10 cellular contexts compared by ENCODE assay signal in the genomic region with DNA sequence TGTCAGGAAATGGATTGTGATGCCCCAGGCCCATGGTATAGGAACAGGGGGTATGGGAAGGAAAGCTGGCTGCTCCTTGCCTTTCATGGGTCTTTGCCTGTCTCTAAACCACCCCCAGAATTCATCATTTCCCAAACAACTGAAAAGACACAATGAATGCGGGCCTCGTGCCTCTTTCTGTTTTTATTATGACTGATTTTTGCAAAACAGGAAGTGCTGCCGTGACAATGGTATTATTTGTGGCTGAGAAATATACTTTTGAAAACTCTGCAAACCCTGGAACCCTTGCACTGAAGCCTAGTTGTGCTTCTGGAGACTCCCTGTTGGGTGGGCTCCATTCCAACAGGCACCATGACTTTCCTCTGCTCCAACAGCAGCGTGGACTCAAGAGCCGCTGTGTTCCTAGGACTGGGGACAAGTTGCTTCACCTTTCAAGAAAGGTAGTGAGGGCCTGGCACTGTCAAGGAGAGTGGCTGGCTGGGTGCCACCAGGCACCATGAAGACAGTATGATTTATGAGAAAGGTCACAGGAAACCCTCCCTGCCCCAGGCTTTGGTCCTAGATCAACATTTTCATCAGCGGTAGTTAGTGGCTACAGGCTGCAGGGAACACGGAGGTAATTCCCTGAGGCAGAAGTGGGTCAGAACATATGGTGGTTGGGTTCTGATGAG. TPM values are rescaled to one million over a fixed set of nuclear protein-coding genes. Genes with fewer than 3 reads are reported as not detected.
A peak's percentile ranks its signal among the peaks of the same experiment; 100 is the strongest.
DNase-seq lines count a peak whose midpoint lies in the region; ATAC-seq and TF ChIP-seq lines count a peak whose summit lies in the region.
"Had no signal": no experiment of that assay in that cellular context is flagged by ENCODE, and none has a peak within 500 bp of the region (broad histone marks: within the 10 kb centered on the region; RNA-seq: fewer than 3 reads in every experiment).

No MANE protein-coding gene starts in this region.

- no peak for ATAC-seq in IMR-90 (ENCODE audit: low read depth)
- peak; percentile 61 for ATAC-seq in stimulated activated effector memory CD8-positive, alpha-beta T cell treated with anti-CD3 and anti-CD28 coated beads, Interleukin-12 subunit alpha, Interleukin-12 subunit beta, amount 100 ng/mL, for 72 hours
- ATAC-seq in HG02973 (IDR thresholded peaks at IDR 0.05; ENCODE audit: unreplicated experiment) = no peak
- no peak for ATAC-seq in HG03025 (IDR thresholded peaks at IDR 0.05; ENCODE audit: low FRiP score, unreplicated experiment)

- WGBS in IMR-90 (ENCODE audit: extremely low coverage in 2 of 2, insufficient read length in 1 of 2), 2 experiments = no CpG with 5 or more reads among the region's 7 CpGs

- no peak overlapping the region for H4K8ac ChIP-seq in IMR-90 (ENCODE audit: low read depth in 2 of 2, low read length in 2 of 2)

- H2AK5ac ChIP-seq in IMR-90 (ENCODE audit: low read depth, low read length) = no peak overlapping the region

- no peaks in the 10 kb centered on the region for H3K9me3 ChIP-seq in IMR-90 (ENCODE audit: control insufficient read depth, insufficient read depth, low read length)
- no peaks in the 10 kb centered on the region for H3K9me3 ChIP-seq in effector memory CD4-positive, alpha-beta T cell (ENCODE audit: control insufficient read depth, low read length)
- H3K9me3 ChIP-seq: SJSA1 had no signal

- peak overlapping the region; percentile 60; the same call in 1 of the 2 replicates for H4K5ac ChIP-seq in IMR-90 (ENCODE audit: low read depth, low read length)

- dilution Hi-C loops in IMR-90 (cut with HindIII; ENCODE audit: low sequenced_read_pairs, unreplicated experiment) = no loop called here

- no peak for TF ChIP-seq POLR2A in IMR-90 (IDR thresholded peaks at IDR 0.05; ENCODE audit: low read depth, low read length)

- H2BK15ac ChIP-seq in IMR-90 (ENCODE audit: low read depth, low read length) = no peak overlapping the region

- no peak overlapping the region for H3K56ac ChIP-seq in IMR-90 (ENCODE audit: extremely low read depth, insufficient read depth, low read length)

- in situ Hi-C loops in IMR-90 (cut with MboI; ENCODE audit: low sequenced_read_pairs) = no loop called here

- H3K14ac ChIP-seq in IMR-90 (replicated peaks; ENCODE audit: low read depth, low read length) = no peak overlapping the region

- no peaks in the 10 kb centered on the region for H3K36me3 ChIP-seq in IMR-90 (ENCODE audit: control insufficient read depth, insufficient read depth, low read length)
- no peaks in the 10 kb centered on the region for H3K36me3 ChIP-seq in effector memory CD4-positive, alpha-beta T cell (ENCODE audit: control insufficient read depth, insufficient read depth, low read length)
- H3K36me3 ChIP-seq: SJSA1 had no signal

- H3K36me3 Mint-ChIP-seq in activated CD4-positive, alpha-beta T cell treated with anti-CD3 and anti-CD28 coated beads, Interleukin-2, amount 10 ng/mL, durations not matched to agents 24 days and 14 days (ENCODE audit: low read depth) = no peaks in the 10 kb centered on the region
- H3K36me3 Mint-ChIP-seq in stimulated activated effector memory CD8-positive, alpha-beta T cell treated with anti-CD3 and anti-CD28 coated beads, Interleukin-12 subunit alpha, Interleukin-12 subunit beta, amount 100 ng/mL, for 72 hours = peaks cover 17% of the 10 kb centered on the region

- peak overlapping the region; percentile 80; the same call in 1 of the 2 replicates for H3K18ac ChIP-seq in IMR-90 (ENCODE audit: low read depth, low read length)

- no peak overlapping the region for H3K23ac ChIP-seq in IMR-90 (ENCODE audit: low read depth, low read length)

- H3K27me3 ChIP-seq in IMR-90 (ENCODE audit: control insufficient read depth, insufficient read depth, low read length) = no peaks in the 10 kb centered on the region; the same call in 1 of the 2 replicates
- no peaks in the 10 kb centered on the region for H3K27me3 ChIP-seq in effector memory CD4-positive, alpha-beta T cell (replicated peaks; ENCODE audit: control insufficient read depth, insufficient read depth, low read length, poor library complexity, severe bottlenecking)
- H3K27me3 ChIP-seq: SJSA1 had no signal

- POLR2A ChIA-PET in IMR-90 (lab: Charles Lee; ENCODE audit: unreplicated experiment) = no interaction called here

- H2BK5ac ChIP-seq in IMR-90 (ENCODE audit: low read depth, low read length, poor library complexity, severe bottlenecking) = no peak overlapping the region

- no peak for TF ChIP-seq CTCF in IMR-90 (conservative IDR thresholded peaks at IDR 0.05; ENCODE audit: low read depth, low read length)

- no peak for DNase-seq in IMR-90
- DNase-seq in activated CD4-positive, alpha-beta T cell treated with anti-CD3 and anti-CD28 coated beads, Interleukin-2, amount 10 ng/mL, durations not matched to agents 24 days and 14 days = peak; percentile 82
- no peak for DNase-seq in effector memory CD4-positive, alpha-beta T cell
- DNase-seq in stimulated activated effector memory CD8-positive, alpha-beta T cell treated with anti-CD3 and anti-CD28 coated beads, Interleukin-12 subunit alpha, Interleukin-12 subunit beta, amount 100 ng/mL, for 72 hours (ENCODE audit: low spot score in 2 of 2) = peak; percentile 25 to 78
- no peak for DNase-seq in DMS114 treated with DMSO at 0.1 percent for 48 hours (lab: John Stamatoyannopoulos, UW; ENCODE audit: unreplicated experiment)
- no peak for DNase-seq in NCI-H1105 (lab: John Stamatoyannopoulos, UW)
- DNase-seq: glutamatergic neuron had no signal

- H3K4ac ChIP-seq in IMR-90 (ENCODE audit: low read depth, low read length) = no peak overlapping the region

- H2BK20ac ChIP-seq in IMR-90 (ENCODE audit: low read depth, low read length) = no peak overlapping the region

- peak overlapping the region; percentile 94 for H3K27ac Mint-ChIP-seq in activated CD4-positive, alpha-beta T cell treated with anti-CD3 and anti-CD28 coated beads, Interleukin-2, amount 10 ng/mL, durations not matched to agents 24 days and 14 days
- H3K27ac Mint-ChIP-seq in stimulated activated effector memory CD8-positive, alpha-beta T cell treated with anti-CD3 and anti-CD28 coated beads, Interleukin-12 subunit alpha, Interleukin-12 subunit beta, amount 100 ng/mL, for 72 hours = peak overlapping the region; percentile 92

- peak overlapping the region; percentile 54 for H3K4me3 Mint-ChIP-seq in activated CD4-positive, alpha-beta T cell treated with anti-CD3 and anti-CD28 coated beads, Interleukin-2, amount 10 ng/mL, durations not matched to agents 24 days and 14 days
- H3K4me3 Mint-ChIP-seq in stimulated activated effector memory CD8-positive, alpha-beta T cell treated with anti-CD3 and anti-CD28 coated beads, Interleukin-12 subunit alpha, Interleukin-12 subunit beta, amount 100 ng/mL, for 72 hours = peak overlapping the region; percentile 52

- H3K9me3 Mint-ChIP-seq in activated CD4-positive, alpha-beta T cell treated with anti-CD3 and anti-CD28 coated beads, Interleukin-2, amount 10 ng/mL, durations not matched to agents 24 days and 14 days = no peaks in the 10 kb centered on the region
- H3K9me3 Mint-ChIP-seq in stimulated activated effector memory CD8-positive, alpha-beta T cell treated with anti-CD3 and anti-CD28 coated beads, Interleukin-12 subunit alpha, Interleukin-12 subunit beta, amount 100 ng/mL, for 72 hours = no peaks in the 10 kb centered on the region

- H3K4me3 ChIP-seq in IMR-90 (ENCODE audit: insufficient read depth, low read depth, low read length) = no peak overlapping the region
- no peak overlapping the region for H3K4me3 ChIP-seq in effector memory CD4-positive, alpha-beta T cell (ENCODE audit: insufficient read depth, low read depth, low read length, poor library complexity, severe bottlenecking)
- H3K4me3 ChIP-seq: SJSA1 had no signal

- TF ChIP-seq RAD21 in IMR-90 (IDR thresholded peaks at IDR 0.05; ENCODE audit: low read length) = no peak

- peak overlapping the region; percentile 51; the same call in 1 of the 2 replicates for H3K27ac ChIP-seq in IMR-90 (ENCODE audit: insufficient read depth, low read length)
- peak overlapping the region; percentile 61 for H3K27ac ChIP-seq in effector memory CD4-positive, alpha-beta T cell (ENCODE audit: insufficient read depth, low read length, poor library complexity, severe bottlenecking)
- H3K27ac ChIP-seq: SJSA1 had no signal

- no TSS peak for BruUV-seq in IMR-90 (replicated peaks; lab: Mats Ljungman, UMichigan)

- H3K4me1 Mint-ChIP-seq in activated CD4-positive, alpha-beta T cell treated with anti-CD3 and anti-CD28 coated beads, Interleukin-2, amount 10 ng/mL, durations not matched to agents 24 days and 14 days = peaks cover 46% of the 10 kb centered on the region
- H3K4me1 Mint-ChIP-seq in stimulated activated effector memory CD8-positive, alpha-beta T cell treated with anti-CD3 and anti-CD28 coated beads, Interleukin-12 subunit alpha, Interleukin-12 subunit beta, amount 100 ng/mL, for 72 hours = peaks cover 57% of the 10 kb centered on the region

- H3K4me1 ChIP-seq in IMR-90 (ENCODE audit: control insufficient read depth, insufficient read depth, low read length) = peaks cover 14% of the 10 kb centered on the region; the same call in 1 of the 2 replicates
- H3K4me1 ChIP-seq in effector memory CD4-positive, alpha-beta T cell (ENCODE audit: control insufficient read depth, insufficient read depth, low read length, poor library complexity, severe bottlenecking) = peaks cover 29% of the 10 kb centered on the region

- peak overlapping the region; percentile 26 for H2AK9ac ChIP-seq in IMR-90 (replicated peaks; ENCODE audit: low read depth, low read length, poor library complexity)

- CTCF ChIA-PET in IMR-90 (lab: Yijun Ruan, JAX) = no interaction called here

- H3K27me3 Mint-ChIP-seq in activated CD4-positive, alpha-beta T cell treated with anti-CD3 and anti-CD28 coated beads, Interleukin-2, amount 10 ng/mL, durations not matched to agents 24 days and 14 days = no peaks in the 10 kb centered on the region

- intact Hi-C loops in IMR-90 (cut with micrococcal nuclease) = no loop called here
- intact Hi-C loops in activated CD4-positive, alpha-beta T cell treated with anti-CD3 and anti-CD28 coated beads, Interleukin-2, amount 10 ng/mL, durations not matched to agents 24 days and 14 days (cut with micrococcal nuclease) = no loop called here

- H3K9me1 ChIP-seq in IMR-90 (ENCODE audit: insufficient read depth, low read length) = no peaks in the 10 kb centered on the region; the same call in 1 of the 2 replicates

- no peak overlapping the region for H4K91ac ChIP-seq in IMR-90 (ENCODE audit: insufficient read depth, low read depth, low read length)

- H2BK120ac ChIP-seq in IMR-90 (ENCODE audit: low read depth, low read length) = no peak overlapping the region

- peaks cover 0 to 2% of the 10 kb centered on the region in 2 experiments; a peak in 1 of 4 replicates for H3K79me1 ChIP-seq in IMR-90 (ENCODE audit: low read depth in 1 of 2, low read length in 2 of 2)

- H3K9ac ChIP-seq in IMR-90 (ENCODE audit: low read depth, low read length) = no peak overlapping the region

- no peak overlapping the region for H2AFZ ChIP-seq in IMR-90 (replicated peaks; ENCODE audit: low read length, poor library complexity)

- H4K20me1 ChIP-seq in IMR-90 (ENCODE audit: insufficient read depth, low read length) = no peaks in the 10 kb centered on the region

- H3K4me2 ChIP-seq in IMR-90 (ENCODE audit: low read depth, low read length) = no peak overlapping the region; the same call in 1 of the 2 replicates

RNA-seq across cellular contexts. Expression of a gene that starts 4.8 kb away (rescaled TPM):
- 8.6 and 13.3 TPM in 2 replicates for total RNA-seq in IMR-90 (2012; rRNA removed)
- polyA plus RNA-seq in IMR-90 (2012; rRNA removed) = 7.5 and 8.5 TPM in 2 replicates
- polyA plus RNA-seq in IMR-90 (2012; cell fraction: cytosol; rRNA removed) = 3.9 and 6.8 TPM in 2 replicates
- polyA plus RNA-seq in IMR-90 (2012; cell fraction: nucleus; rRNA removed; ENCODE audit: low replicate concordance) = 13.4 and 17.4 TPM in 2 replicates
- total RNA-seq in activated CD4-positive, alpha-beta T cell treated with anti-CD3 and anti-CD28 coated beads, Interleukin-2, amount 10 ng/mL, durations not matched to agents 24 days and 14 days = 28.1 and 30.1 TPM in 2 replicates

RNA-seq across cellular contexts. Expression of a gene that starts 48.6 kb away (rescaled TPM):
- total RNA-seq in IMR-90 (2012; rRNA removed) = 0.28 and 0.36 TPM in 2 replicates
- 0.30 and 0.36 TPM in 2 replicates for polyA plus RNA-seq in IMR-90 (2012; rRNA removed)
- 0.06 and 0.12 TPM in 2 replicates for polyA plus RNA-seq in IMR-90 (2012; cell fraction: cytosol; rRNA removed)
- 0.05 and 0.48 TPM in 2 replicates for polyA plus RNA-seq in IMR-90 (2012; cell fraction: nucleus; rRNA removed; ENCODE audit: low replicate concordance)
- total RNA-seq in activated CD4-positive, alpha-beta T cell treated with anti-CD3 and anti-CD28 coated beads, Interleukin-2, amount 10 ng/mL, durations not matched to agents 24 days and 14 days = 13.5 and 13.8 TPM in 2 replicates

Comparison
In these comparisons a context has a peak if more than half of its experiments do, and no peak if none do; other contexts are left out.
1. DNase-seq: peak in activated CD4-positive, alpha-beta T cell treated with anti-CD3 and anti-CD28 coated beads, Interleukin-2, amount 10 ng/mL, durations not matched to agents 24 days and 14 days (single experiment) and stimulated activated effector memory CD8-positive, alpha-beta T cell treated with anti-CD3 and anti-CD28 coated beads, Interleukin-12 subunit alpha, Interleukin-12 subunit beta, amount 100 ng/mL, for 72 hours (2 of 2); none in IMR-90 (single experiment), effector memory CD4-positive, alpha-beta T cell (0 of 3), DMS114 treated with DMSO at 0.1 percent for 48 hours (single experiment) and NCI-H1105 (single experiment).
2. RNA of a gene that starts 48.6 kb away (total RNA-seq): 13.5 to 13.8 TPM in activated CD4-positive, alpha-beta T cell treated with anti-CD3 and anti-CD28 coated beads, Interleukin-2, amount 10 ng/mL, durations not matched to agents 24 days and 14 days; 0.28 to 0.36 TPM in IMR-90; every median in the first group is over 10 times any median in the second.